In the genomic region with DNA sequence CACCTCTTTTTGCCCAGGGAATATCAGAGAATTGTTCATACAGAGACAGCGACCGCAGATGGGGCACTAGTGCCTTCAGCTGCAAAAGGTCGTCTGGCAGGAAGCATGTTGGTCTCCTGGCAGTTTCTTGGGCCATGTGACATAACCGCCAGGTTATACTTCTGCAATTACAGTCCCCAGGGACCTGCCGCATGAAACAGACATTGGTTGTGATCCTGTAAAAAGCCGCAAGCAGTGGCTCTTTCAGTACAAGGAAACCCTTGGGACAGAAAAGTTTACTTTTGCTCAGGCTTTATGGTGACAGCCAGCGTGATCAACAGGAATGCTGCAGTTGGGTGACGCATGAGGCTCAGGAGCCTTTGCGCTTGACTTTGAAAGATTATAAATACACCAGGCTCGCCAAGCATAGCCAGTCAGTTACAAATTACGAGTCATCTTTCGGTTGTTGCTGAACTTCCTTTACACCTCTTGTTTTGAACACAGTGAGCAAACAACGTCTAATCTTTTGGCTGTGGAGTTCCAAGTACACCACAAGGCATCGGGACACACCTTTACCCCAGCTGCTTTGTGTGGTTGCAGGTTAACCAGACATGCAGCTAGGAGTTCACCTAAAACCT, we compare ENCODE assay signal across 8 cellular contexts. TPM values are rescaled to one million over a fixed set of nuclear protein-coding genes. Genes with fewer than 3 reads are reported as not detected.
DNase-seq lines count a peak whose midpoint lies in the region; ATAC-seq and TF ChIP-seq lines count a peak whose summit lies in the region.

No MANE protein-coding gene starts in this region.

- peak; percentile 92 for DNase-seq in GM12864 (ENCODE audit: low read depth)
- peak; percentile 99 for DNase-seq in Karpas-422
- DNase-seq in UCSD-AML1 (lab: John Stamatoyannopoulos, UW; ENCODE audit: unreplicated experiment), result peak; percentile 36
- DNase-seq in dermis blood vessel endothelial cell, result peak; percentile 35
- DNase-seq in stimulated activated CD4-positive, alpha-beta T cell treated with anti-CD3 and anti-CD28 coated beads, Interleukin-4, amount 100 ng/mL, for 1 hour, result peak; percentile 36
- no peak for DNase-seq in right atrium auricular region (ENCODE audit: low spot score)
- DNase-seq in NCI-H2081 treated with DMSO at 0.1 percent for 48 hours (lab: John Stamatoyannopoulos, UW), result no peak

- H3K36me3 ChIP-seq in Karpas-422 (ENCODE audit: insufficient read depth, low read length) (peaks cover 38% of the 10 kb centered on the region), right atrium auricular region (no peaks in the 10 kb centered on the region)

- no peak overlapping the region for H2AFZ ChIP-seq in Karpas-422 (ENCODE audit: low read length)

- H3K27me3 ChIP-seq in Karpas-422 (ENCODE audit: low read length), result no peaks in the 10 kb centered on the region
- H3K27me3 ChIP-seq in right atrium auricular region, result no peaks in the 10 kb centered on the region

- H3K9me3 ChIP-seq in Karpas-422 (ENCODE audit: low read length) (no peaks in the 10 kb centered on the region), right atrium auricular region (no peaks in the 10 kb centered on the region)

- H3K4me1 ChIP-seq in Karpas-422 (ENCODE audit: low read length) (peaks cover 66% of the 10 kb centered on the region), right atrium auricular region (no peaks in the 10 kb centered on the region)

- ATAC-seq in GM21737 (IDR thresholded peaks at IDR 0.05; ENCODE audit: unreplicated experiment), result peak; percentile 66

- no peak for TF ChIP-seq CTCF in GM12864 (IDR thresholded peaks at IDR 0.05; ENCODE audit: low read depth, low read length, missing control alignments)
- no peak for TF ChIP-seq CTCF in right atrium auricular region (IDR thresholded peaks at IDR 0.05)

- H3K79me2 ChIP-seq in Karpas-422 (ENCODE audit: low read length), result peaks cover 30% of the 10 kb centered on the region

- H3K9ac ChIP-seq in Karpas-422 (ENCODE audit: low read length), result peak overlapping the region; percentile 71

- peak overlapping the region; percentile 78 for H3K4me2 ChIP-seq in Karpas-422 (ENCODE audit: low read depth, low read length, poor library complexity, severe bottlenecking)

- H4K20me1 ChIP-seq in Karpas-422 (ENCODE audit: insufficient read depth, low read depth, low read length), result no peaks in the 10 kb centered on the region

- peak overlapping the region; percentile 2; the same call in 1 of the 2 replicates for H3K4me3 ChIP-seq in GM12864 (ENCODE audit: low read depth, low read length)
- H3K4me3 ChIP-seq in Karpas-422 (ENCODE audit: low read length), result peak overlapping the region; percentile 54
- no peak overlapping the region for H3K4me3 ChIP-seq in right atrium auricular region

- H3K27ac ChIP-seq in Karpas-422 (ENCODE audit: low read length) (peak overlapping the region; percentile 98), right atrium auricular region (no peak overlapping the region)

- H3K9me2 ChIP-seq in Karpas-422 (replicated peaks; ENCODE audit: insufficient read depth, low read length), result no peaks in the 10 kb centered on the region

RNA-seq across cellular contexts. Expression of a gene that starts 50.5 kb away (rescaled TPM):
- not detected in 2 replicates for total RNA-seq in Karpas-422 (2014; rRNA removed; shearing (Covaris generic); ENCODE audit: low replicate concordance)
- total RNA-seq in dermis blood vessel endothelial cell (0.05 TPM in 1 of 2 replicates, not detected in the other), right atrium auricular region (1 to 10 TPM in 1 of 2 donors, not detected in 1; 1.1 TPM)

Comparison
In these comparisons a context has a peak if more than half of its experiments do, and no peak if none do; other contexts are left out.
1. DNase-seq: peak in GM12864 (single experiment), Karpas-422 (single experiment), UCSD-AML1 (single experiment), dermis blood vessel endothelial cell (single experiment) and stimulated activated CD4-positive, alpha-beta T cell treated with anti-CD3 and anti-CD28 coated beads, Interleukin-4, amount 100 ng/mL, for 1 hour (single experiment); none in right atrium auricular region (single experiment) and NCI-H2081 treated with DMSO at 0.1 percent for 48 hours (single experiment).
2. H3K4me3 ChIP-seq: peak in GM12864 (single experiment) and Karpas-422 (single experiment); none in right atrium auricular region (0 of 2).